ENCODE assay signal across 1 cellular context in the genomic region with DNA sequence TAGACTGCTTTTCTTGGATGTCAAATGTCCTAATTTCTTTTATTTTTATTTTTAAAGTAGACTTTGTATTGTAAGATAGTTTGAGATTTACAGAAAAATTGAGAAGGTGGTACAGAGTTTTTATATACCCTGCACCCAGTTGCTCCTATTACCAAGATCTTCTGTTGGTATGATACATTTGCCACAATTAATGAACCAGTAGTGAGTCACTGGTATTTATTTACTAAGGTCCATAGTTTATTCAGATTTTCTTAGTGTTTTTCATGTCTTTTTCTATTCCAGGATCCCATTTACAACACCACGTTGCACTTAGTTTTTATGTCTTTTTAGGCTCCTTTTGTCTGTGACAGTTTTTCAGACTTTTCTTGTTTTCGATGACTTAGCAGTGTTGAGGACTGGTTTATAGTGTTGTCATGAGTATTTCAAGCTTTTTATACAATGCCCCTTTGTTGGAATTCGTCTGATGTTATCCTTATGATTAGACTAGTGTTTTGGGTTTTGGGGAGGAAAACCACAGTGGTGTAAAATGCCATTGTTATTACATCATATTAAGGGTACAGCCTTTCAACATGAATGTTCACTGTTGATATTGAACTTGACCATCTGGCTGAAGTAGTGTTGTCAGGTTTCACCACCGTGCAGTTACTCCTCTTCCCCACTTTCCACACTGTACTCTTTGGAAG.
TF ChIP-seq lines count a peak whose summit lies in the region.

No MANE protein-coding gene starts in this region.

TF ChIP-seq in GM12878, 131 proteins besides CTCF, POLR2A, EP300 and RAD21 (continued from another document):
- TF ChIP-seq, protein P1, sequence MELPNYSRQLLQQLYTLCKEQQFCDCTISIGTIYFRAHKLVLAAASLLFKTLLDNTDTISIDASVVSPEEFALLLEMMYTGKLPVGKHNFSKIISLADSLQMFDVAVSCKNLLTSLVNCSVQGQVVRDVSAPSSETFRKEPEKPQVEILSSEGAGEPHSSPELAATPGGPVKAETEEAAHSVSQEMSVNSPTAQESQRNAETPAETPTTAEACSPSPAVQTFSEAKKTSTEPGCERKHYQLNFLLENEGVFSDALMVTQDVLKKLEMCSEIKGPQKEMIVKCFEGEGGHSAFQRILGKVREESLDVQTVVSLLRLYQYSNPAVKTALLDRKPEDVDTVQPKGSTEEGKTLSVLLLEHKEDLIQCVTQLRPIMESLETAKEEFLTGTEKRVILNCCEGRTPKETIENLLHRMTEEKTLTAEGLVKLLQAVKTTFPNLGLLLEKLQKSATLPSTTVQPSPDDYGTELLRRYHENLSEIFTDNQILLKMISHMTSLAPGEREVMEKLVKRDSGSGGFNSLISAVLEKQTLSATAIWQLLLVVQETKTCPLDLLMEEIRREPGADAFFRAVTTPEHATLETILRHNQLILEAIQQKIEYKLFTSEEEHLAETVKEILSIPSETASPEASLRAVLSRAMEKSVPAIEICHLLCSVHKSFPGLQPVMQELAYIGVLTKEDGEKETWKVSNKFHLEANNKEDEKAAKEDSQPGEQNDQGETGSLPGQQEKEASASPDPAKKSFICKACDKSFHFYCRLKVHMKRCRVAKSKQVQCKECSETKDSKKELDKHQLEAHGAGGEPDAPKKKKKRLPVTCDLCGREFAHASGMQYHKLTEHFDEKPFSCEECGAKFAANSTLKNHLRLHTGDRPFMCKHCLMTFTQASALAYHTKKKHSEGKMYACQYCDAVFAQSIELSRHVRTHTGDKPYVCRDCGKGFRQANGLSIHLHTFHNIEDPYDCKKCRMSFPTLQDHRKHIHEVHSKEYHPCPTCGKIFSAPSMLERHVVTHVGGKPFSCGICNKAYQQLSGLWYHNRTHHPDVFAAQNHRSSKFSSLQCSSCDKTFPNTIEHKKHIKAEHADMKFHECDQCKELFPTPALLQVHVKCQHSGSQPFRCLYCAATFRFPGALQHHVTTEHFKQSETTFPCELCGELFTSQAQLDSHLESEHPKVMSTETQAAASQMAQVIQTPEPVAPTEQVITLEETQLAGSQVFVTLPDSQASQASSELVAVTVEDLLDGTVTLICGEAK (IDR thresholded peaks at IDR 0.05; ENCODE audit: borderline replicate concordance), result no peak
- TF ChIP-seq STAT1 (conservative IDR thresholded peaks at IDR 0.05) (no peak), ZNF622 (IDR thresholded peaks at IDR 0.05) (no peak), MEF2A (IDR thresholded peaks at IDR 0.05; ENCODE audit: insufficient read depth, low read depth, low read length) (no peak), STAT3 (IDR thresholded peaks at IDR 0.05; ENCODE audit: low read depth, low read length) (no peak), NRF1 (conservative IDR thresholded peaks at IDR 0.05; ENCODE audit: low read depth, low read length) (no peak)
- TF ChIP-seq, protein P2, sequence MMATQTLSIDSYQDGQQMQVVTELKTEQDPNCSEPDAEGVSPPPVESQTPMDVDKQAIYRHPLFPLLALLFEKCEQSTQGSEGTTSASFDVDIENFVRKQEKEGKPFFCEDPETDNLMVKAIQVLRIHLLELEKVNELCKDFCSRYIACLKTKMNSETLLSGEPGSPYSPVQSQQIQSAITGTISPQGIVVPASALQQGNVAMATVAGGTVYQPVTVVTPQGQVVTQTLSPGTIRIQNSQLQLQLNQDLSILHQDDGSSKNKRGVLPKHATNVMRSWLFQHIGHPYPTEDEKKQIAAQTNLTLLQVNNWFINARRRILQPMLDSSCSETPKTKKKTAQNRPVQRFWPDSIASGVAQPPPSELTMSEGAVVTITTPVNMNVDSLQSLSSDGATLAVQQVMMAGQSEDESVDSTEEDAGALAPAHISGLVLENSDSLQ (IDR thresholded peaks at IDR 0.05), result no peak
- TF ChIP-seq, protein P3, sequence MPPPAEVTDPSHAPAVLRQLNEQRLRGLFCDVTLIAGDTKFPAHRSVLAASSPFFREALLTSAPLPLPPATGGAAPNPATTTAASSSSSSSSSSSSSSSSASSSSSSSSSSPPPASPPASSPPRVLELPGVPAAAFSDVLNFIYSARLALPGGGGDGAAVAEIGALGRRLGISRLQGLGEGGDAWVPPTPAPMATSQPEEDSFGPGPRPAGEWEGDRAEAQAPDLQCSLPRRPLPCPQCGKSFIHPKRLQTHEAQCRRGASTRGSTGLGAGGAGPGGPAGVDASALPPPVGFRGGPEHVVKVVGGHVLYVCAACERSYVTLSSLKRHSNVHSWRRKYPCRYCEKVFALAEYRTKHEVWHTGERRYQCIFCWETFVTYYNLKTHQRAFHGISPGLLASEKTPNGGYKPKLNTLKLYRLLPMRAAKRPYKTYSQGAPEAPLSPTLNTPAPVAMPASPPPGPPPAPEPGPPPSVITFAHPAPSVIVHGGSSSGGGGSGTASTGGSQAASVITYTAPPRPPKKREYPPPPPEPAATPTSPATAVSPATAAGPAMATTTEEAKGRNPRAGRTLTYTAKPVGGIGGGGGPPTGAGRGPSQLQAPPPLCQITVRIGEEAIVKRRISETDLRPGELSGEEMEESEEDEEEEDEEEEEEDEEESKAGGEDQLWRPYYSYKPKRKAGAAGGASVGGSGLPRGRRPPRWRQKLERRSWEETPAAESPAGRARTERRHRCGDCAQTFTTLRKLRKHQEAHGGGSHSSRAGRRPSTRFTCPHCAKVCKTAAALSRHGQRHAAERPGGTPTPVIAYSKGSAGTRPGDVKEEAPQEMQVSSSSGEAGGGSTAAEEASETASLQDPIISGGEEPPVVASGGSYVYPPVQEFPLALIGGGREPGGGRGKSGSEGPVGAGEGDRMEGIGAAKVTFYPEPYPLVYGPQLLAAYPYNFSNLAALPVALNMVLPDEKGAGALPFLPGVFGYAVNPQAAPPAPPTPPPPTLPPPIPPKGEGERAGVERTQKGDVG (CRISPR knock-in tag; IDR thresholded peaks at IDR 0.05), result no peak
